14 cellular contexts compared by ENCODE assay signal in genomic region chr16:27359615-27360014, GRCh38. TPM values are rescaled to one million over a fixed set of nuclear protein-coding genes. Genes with fewer than 3 reads are reported as not detected.
DNase-seq lines count a peak whose midpoint lies in the region; ATAC-seq and TF ChIP-seq lines count a peak whose summit lies in the region.
"Had no signal": no experiment of that assay in that cellular context is flagged by ENCODE, and none has a peak within 500 bp of the region (broad histone marks: within the 10 kb centered on the region; RNA-seq: fewer than 3 reads in every experiment).

No MANE protein-coding gene starts in this region.

- H3K9me3 ChIP-seq in CD4-positive, alpha-beta T cell (ENCODE audit: control insufficient read depth, low read length): no peaks in the 10 kb centered on the region
- H3K9me3 ChIP-seq in upper lobe of right lung: no peaks in the 10 kb centered on the region

- peaks cover 29% of the 10 kb centered on the region for H3K36me3 Mint-ChIP-seq in activated naive CD4-positive, alpha-beta T cell treated with anti-CD3 and anti-CD28 coated beads, Interleukin-2, amount 50 U/mL, for 24 hours
- peaks cover 49 to 88% of the 10 kb centered on the region in 2 donors for H3K36me3 Mint-ChIP-seq in activated naive CD4-positive, alpha-beta T cell treated with anti-CD3 and anti-CD28 coated beads, Interleukin-2, amount 50 U/mL, for 72 hours
- H3K36me3 Mint-ChIP-seq in CD4-positive, alpha-beta T cell (ENCODE audit: low read depth): peaks cover 93% of the 10 kb centered on the region
- peaks cover 97% of the 10 kb centered on the region for H3K36me3 Mint-ChIP-seq in activated T-helper 2 cell treated with anti-CD3 and anti-CD28 coated beads, Interferon-gamma antibody, Interleukin-2, Interleukin-4, amounts not matched to agents 10 μg/mL and 5 μg/mL and 100 μg/mL, durations not matched to agents 14 hours and 24 hours and 36 hours (ENCODE audit: low read depth)

- no peaks in the 10 kb centered on the region for H3K27me3 Mint-ChIP-seq in activated naive CD4-positive, alpha-beta T cell treated with anti-CD3 and anti-CD28 coated beads, Interleukin-2, amount 50 U/mL, for 24 hours
- H3K27me3 Mint-ChIP-seq in CD4-positive, alpha-beta T cell: no peaks in the 10 kb centered on the region
- H3K27me3 Mint-ChIP-seq in activated T-helper 2 cell treated with anti-CD3 and anti-CD28 coated beads, Interferon-gamma antibody, Interleukin-2, Interleukin-4, amounts not matched to agents 10 μg/mL and 5 μg/mL and 100 μg/mL, durations not matched to agents 14 hours and 24 hours and 36 hours (ENCODE audit: low read depth): no peaks in the 10 kb centered on the region
- H3K27me3 Mint-ChIP-seq: IgD-negative memory B cell had no signal

- H3K27ac Mint-ChIP-seq in activated naive CD4-positive, alpha-beta T cell treated with anti-CD3 and anti-CD28 coated beads, Interleukin-2, amount 50 U/mL, for 24 hours: peak overlapping the region; percentile 76
- H3K27ac Mint-ChIP-seq in activated naive CD4-positive, alpha-beta T cell treated with anti-CD3 and anti-CD28 coated beads, Interleukin-2, amount 50 U/mL, for 72 hours: peak overlapping the region in 1 of 2 donors; percentile 81
- peak overlapping the region; percentile 62 for H3K27ac Mint-ChIP-seq in CD4-positive, alpha-beta T cell
- H3K27ac Mint-ChIP-seq in activated T-helper 2 cell treated with anti-CD3 and anti-CD28 coated beads, Interferon-gamma antibody, Interleukin-2, Interleukin-4, amounts not matched to agents 10 μg/mL and 5 μg/mL and 100 μg/mL, durations not matched to agents 14 hours and 24 hours and 36 hours: peak overlapping the region; percentile 28
- H3K27ac Mint-ChIP-seq: IgD-negative memory B cell had no signal

- POLR2A ChIA-PET in CD4-positive, alpha-beta T cell (lab: Charles Lee): no interaction called here

- H3K27me3 ChIP-seq in CD4-positive, alpha-beta T cell (ENCODE audit: control insufficient read depth, insufficient read depth, low read length): no peaks in the 10 kb centered on the region
- no peaks in the 10 kb centered on the region for H3K27me3 ChIP-seq in upper lobe of right lung

- intact Hi-C loops in CD4-positive, alpha-beta T cell (cut with DNase I, micrococcal nuclease): loop anchor here in 1 of 2 experiments (5.0 kb wide), 1 partner anchor 37 kb away; no protein-coding TSS in a partner anchor
- intact Hi-C loops in activated T-helper 2 cell treated with anti-CD3 and anti-CD28 coated beads, Interferon-gamma antibody, Interleukin-2, Interleukin-4, amounts not matched to agents 10 μg/mL and 5 μg/mL and 100 μg/mL, durations not matched to agents 14 hours and 24 hours and 36 hours (cut with micrococcal nuclease): loop anchor here (10.0 kb wide), 1 partner anchor 765 kb away; no protein-coding TSS in a partner anchor
- intact Hi-C loops in upper lobe of right lung (cut with DNase I): loop anchor here (2.0 to 10.0 kb wide), 2 partner anchors 23 to 125 kb away; no protein-coding TSS in a partner anchor

- H3K4me3 Mint-ChIP-seq in activated naive CD4-positive, alpha-beta T cell treated with anti-CD3 and anti-CD28 coated beads, Interleukin-2, amount 50 U/mL, for 24 hours: no peak overlapping the region
- no peak overlapping the region for H3K4me3 Mint-ChIP-seq in CD4-positive, alpha-beta T cell
- H3K4me3 Mint-ChIP-seq in activated T-helper 2 cell treated with anti-CD3 and anti-CD28 coated beads, Interferon-gamma antibody, Interleukin-2, Interleukin-4, amounts not matched to agents 10 μg/mL and 5 μg/mL and 100 μg/mL, durations not matched to agents 14 hours and 24 hours and 36 hours (ENCODE audit: low read depth): no peak overlapping the region
- H3K4me3 Mint-ChIP-seq: CD14-positive monocyte had no signal

- CTCF ChIA-PET in CD4-positive, alpha-beta T cell (lab: Charles Lee): no interaction called here

- peaks cover 34% of the 10 kb centered on the region for H3K4me1 Mint-ChIP-seq in activated naive CD4-positive, alpha-beta T cell treated with anti-CD3 and anti-CD28 coated beads, Interleukin-2, amount 50 U/mL, for 24 hours
- peaks cover 27% of the 10 kb centered on the region for H3K4me1 Mint-ChIP-seq in CD4-positive, alpha-beta T cell (ENCODE audit: low read depth)
- H3K4me1 Mint-ChIP-seq in activated T-helper 2 cell treated with anti-CD3 and anti-CD28 coated beads, Interferon-gamma antibody, Interleukin-2, Interleukin-4, amounts not matched to agents 10 μg/mL and 5 μg/mL and 100 μg/mL, durations not matched to agents 14 hours and 24 hours and 36 hours (ENCODE audit: low read depth): peaks cover 31% of the 10 kb centered on the region

- H3K4me3 ChIP-seq in upper lobe of right lung: no peak overlapping the region
- H3K4me3 ChIP-seq: A549, GM12878, GM23248 had no signal

- no peak for DNase-seq in activated naive CD4-positive, alpha-beta T cell treated with anti-CD3 and anti-CD28 coated beads, Interleukin-2, amount 50 U/mL, for 72 hours (ENCODE audit: low spot score in 2 of 2)
- no peak for DNase-seq in CD4-positive, alpha-beta T cell
- no peak for DNase-seq in activated T-helper 2 cell treated with anti-CD3 and anti-CD28 coated beads, Interferon-gamma antibody, Interleukin-2, Interleukin-4, amounts not matched to agents 10 μg/mL and 5 μg/mL and 100 μg/mL, durations not matched to agents 14 hours and 24 hours and 36 hours (ENCODE audit: low spot score)
- DNase-seq in upper lobe of right lung (no peak), GM03348 (ENCODE audit: low spot score) (no peak)

- peaks cover 94% of the 10 kb centered on the region for H3K36me3 ChIP-seq in upper lobe of right lung

- H3K9me3 Mint-ChIP-seq in activated naive CD4-positive, alpha-beta T cell treated with anti-CD3 and anti-CD28 coated beads, Interleukin-2, amount 50 U/mL, for 24 hours: no peaks in the 10 kb centered on the region
- H3K9me3 Mint-ChIP-seq in activated naive CD4-positive, alpha-beta T cell treated with anti-CD3 and anti-CD28 coated beads, Interleukin-2, amount 50 U/mL, for 72 hours: no peaks in the 10 kb centered on the region
- H3K9me3 Mint-ChIP-seq in CD4-positive, alpha-beta T cell: no peaks in the 10 kb centered on the region
- H3K9me3 Mint-ChIP-seq in activated T-helper 2 cell treated with anti-CD3 and anti-CD28 coated beads, Interferon-gamma antibody, Interleukin-2, Interleukin-4, amounts not matched to agents 10 μg/mL and 5 μg/mL and 100 μg/mL, durations not matched to agents 14 hours and 24 hours and 36 hours: no peaks in the 10 kb centered on the region
- H3K9me3 Mint-ChIP-seq: IgD-negative memory B cell had no signal

- no peak for ATAC-seq in activated naive CD4-positive, alpha-beta T cell treated with anti-CD3 and anti-CD28 coated beads, Interleukin-2, amount 50 U/mL, for 72 hours
- ATAC-seq in CD4-positive, alpha-beta T cell (ENCODE audit: poor library complexity): no peak
- ATAC-seq in upper lobe of right lung (no peak), HG03135 (IDR thresholded peaks at IDR 0.05; ENCODE audit: unreplicated experiment) (no peak)
- ATAC-seq: A549, GM12878, HCT116 had no signal

- peak overlapping the region; percentile 19 for H3K27ac ChIP-seq in CD4-positive, alpha-beta T cell (ENCODE audit: low read depth, low read length)
- peak overlapping the region; percentile 30 for H3K27ac ChIP-seq in upper lobe of right lung
- H3K27ac ChIP-seq: A549, GM23248 had no signal

- no peak for TF ChIP-seq CTCF in CD4-positive, alpha-beta T cell (IDR thresholded peaks at IDR 0.05)
- TF ChIP-seq CTCF in upper lobe of right lung (IDR thresholded peaks at IDR 0.05): no peak

- H3K4me1 ChIP-seq in upper lobe of right lung: peaks cover 7% of the 10 kb centered on the region

RNA-seq across cellular contexts. Expression of gene IL21R, which starts 42.4 kb away (rescaled TPM):
- total RNA-seq in activated naive CD4-positive, alpha-beta T cell treated with anti-CD3 and anti-CD28 coated beads, Interleukin-2, amount 50 U/mL, for 72 hours: 100 to 1,000 TPM; 103 to 106 TPM
- 10 to 100 TPM; 34.5 to 34.8 TPM for total RNA-seq in CD4-positive, alpha-beta T cell
- 84.2 and 84.5 TPM in 2 replicates for total RNA-seq in activated T-helper 2 cell treated with anti-CD3 and anti-CD28 coated beads, Interferon-gamma antibody, Interleukin-2, Interleukin-4, amounts not matched to agents 10 μg/mL and 5 μg/mL and 100 μg/mL, durations not matched to agents 14 hours and 24 hours and 36 hours
- 3.9 TPM for total RNA-seq in upper lobe of right lung
- total RNA-seq: Daoy had no signal

RNA-seq across cellular contexts. Expression of gene IL4R, which starts 45.8 kb away (rescaled TPM):
- total RNA-seq in activated naive CD4-positive, alpha-beta T cell treated with anti-CD3 and anti-CD28 coated beads, Interleukin-2, amount 50 U/mL, for 72 hours: 100 to 1,000 TPM; 166 to 218 TPM
- total RNA-seq in CD4-positive, alpha-beta T cell: 100 to 1,000 TPM; 145 to 147 TPM
- 434 and 437 TPM in 2 replicates for total RNA-seq in activated T-helper 2 cell treated with anti-CD3 and anti-CD28 coated beads, Interferon-gamma antibody, Interleukin-2, Interleukin-4, amounts not matched to agents 10 μg/mL and 5 μg/mL and 100 μg/mL, durations not matched to agents 14 hours and 24 hours and 36 hours
- 153 TPM for total RNA-seq in upper lobe of right lung
